Comparison of ENCODE assay signal across 8 cellular contexts in the genomic region with DNA sequence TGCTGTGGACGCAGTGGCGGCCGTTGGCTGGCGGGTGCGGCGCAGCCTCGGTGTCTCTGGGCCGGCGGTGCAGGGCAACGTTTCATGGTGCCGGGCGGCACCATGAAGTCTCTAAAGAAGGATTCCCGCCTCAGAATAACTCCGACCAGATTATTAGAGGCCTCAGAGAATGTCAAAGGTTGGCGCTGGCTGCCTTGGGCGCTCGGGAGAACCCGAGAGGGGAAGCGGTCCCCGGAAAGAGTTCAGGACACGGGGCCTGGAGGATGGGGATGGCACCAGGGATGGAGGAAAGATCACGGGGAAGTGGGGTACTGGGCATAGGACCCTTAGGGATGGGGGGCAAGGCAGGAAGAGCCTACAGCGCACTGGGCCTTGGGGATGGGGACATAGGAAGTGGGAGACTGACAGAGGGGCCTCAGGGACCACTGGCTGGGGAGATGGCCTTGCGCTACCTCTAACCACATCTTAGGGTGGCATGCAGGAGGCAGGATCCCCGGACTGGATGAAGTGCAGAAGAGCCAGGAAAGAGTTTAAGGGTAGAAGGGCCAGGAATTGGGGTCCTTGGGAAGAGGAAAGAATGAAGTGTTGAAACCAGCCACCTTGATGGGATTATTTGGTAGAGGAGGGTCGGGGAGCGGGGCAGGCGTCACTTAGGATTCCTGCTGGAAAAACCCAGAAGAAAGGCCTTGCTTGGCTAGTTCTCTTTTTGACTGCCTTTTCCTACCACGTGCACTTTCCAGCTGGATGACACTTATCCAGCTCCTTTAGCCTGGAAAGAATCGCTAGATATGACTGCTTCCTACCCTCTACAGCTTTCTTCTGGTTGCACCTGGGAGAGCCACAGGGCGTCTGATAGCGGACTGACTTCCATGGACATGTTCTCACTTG. TPM values are rescaled to one million over a fixed set of nuclear protein-coding genes. Genes with fewer than 3 reads are reported as not detected.
DNase-seq lines count a peak whose midpoint lies in the region; ATAC-seq, FAIRE-seq and TF ChIP-seq lines count a peak whose summit lies in the region.

No MANE protein-coding gene starts in this region.

- H3K36me3 Mint-ChIP-seq in T-cell, result no peaks in the 10 kb centered on the region

- H3K4me3 ChIP-seq in GM06990 (replicated peaks; ENCODE audit: low read depth, low read length), result peak overlapping the region; percentile 77

- H3K27me3 ChIP-seq in GM06990 (replicated peaks; ENCODE audit: control insufficient read depth, insufficient read depth, low read length), result no peaks in the 10 kb centered on the region
- H3K27me3 ChIP-seq in foreskin keratinocyte, result no peaks in the 10 kb centered on the region

- no peak overlapping the region for H3K27ac ChIP-seq in foreskin keratinocyte

- peak in 1 of 4 experiments; percentile 4 for ATAC-seq in T-cell (replicated peaks in 1 of 4)
- peak; percentile 26 for ATAC-seq in foreskin keratinocyte

- no peaks in the 10 kb centered on the region for H3K27me3 Mint-ChIP-seq in T-cell

- CTCF ChIA-PET in T-cell (lab: Charles Lee), result no interaction called here

- DNase-seq in GM06990 (ENCODE audit: extremely low read depth, insufficient read length), result no peak
- no peak for DNase-seq in T-cell
- no peak for DNase-seq in foreskin keratinocyte
- DNase-seq in retina, result peak; percentile 87
- no peak for DNase-seq in MV-4-11 (lab: John Stamatoyannopoulos, UW)
- DNase-seq in NCI-H82 treated with DMSO at 0.1 percent for 48 hours (lab: John Stamatoyannopoulos, UW; ENCODE audit: unreplicated experiment), result no peak
- DNase-seq in AG08395 (ENCODE audit: low spot score), result no peak
- no peak for DNase-seq in GM12891 (ENCODE audit: insufficient read length, low spot score)

- peak overlapping the region in 1 of 2 donors; percentile 88 for H3K27ac Mint-ChIP-seq in T-cell

- TF ChIP-seq CTCF in GM06990 (IDR thresholded peaks at IDR 0.05; ENCODE audit: insufficient read depth, low read length, poor library complexity, severe bottlenecking), result no peak
- TF ChIP-seq CTCF in foreskin keratinocyte (conservative IDR thresholded peaks at IDR 0.05), result no peak

- no peak for TF ChIP-seq POLR2A in GM12891 (IDR thresholded peaks at IDR 0.05; ENCODE audit: low read depth, low read length)

- POLR2A ChIA-PET in T-cell (lab: Charles Lee), result interaction anchor here in 1 of 2 donors (0.6 kb wide), 1 partner anchor 187 kb away, joined by 5 read pairs; no protein-coding TSS in a partner anchor

- H3K4me1 ChIP-seq in foreskin keratinocyte, result peaks cover 27% of the 10 kb centered on the region

- H3K4me1 Mint-ChIP-seq in T-cell, result peaks cover 24 to 49% (median 25%) of the 10 kb centered on the region in 3 donors

- H3K36me3 ChIP-seq in GM06990 (ENCODE audit: control insufficient read depth, insufficient read depth, low read length), result no peaks in the 10 kb centered on the region

- no peaks in the 10 kb centered on the region for H3K9me3 Mint-ChIP-seq in T-cell

- peak overlapping the region; percentile 74 to 93 (median 89) for H3K4me3 Mint-ChIP-seq in T-cell

- no peak for FAIRE-seq in GM12891 (lab: Jason Lieb, UNC)

TF ChIP-seq in GM12891, 5 proteins besides CTCF, POLR2A, EP300 and RAD21:
- TF ChIP-seq SPI1 (IDR thresholded peaks at IDR 0.05; ENCODE audit: low read depth, low read length) (no peak), TAF1 (IDR thresholded peaks at IDR 0.05; ENCODE audit: low read depth, low read length) (no peak), PAX5 (IDR thresholded peaks at IDR 0.05; ENCODE audit: insufficient read depth, low read length, severe bottlenecking) (no peak), POU2F2 (IDR thresholded peaks at IDR 0.05; ENCODE audit: low read depth, low read length) (no peak), POLR2AphosphoS5 (IDR thresholded peaks at IDR 0.05; ENCODE audit: low read depth, low read length) (no peak)

RNA-seq across cellular contexts. Expression of gene MYCBPAP, which starts 0.6 kb away (rescaled TPM):
- total RNA-seq in T-cell (1 to 10 TPM in 4 of 5 donors, under 1 TPM in 1; 0.92 to 6.9 (median 4.7) TPM), foreskin keratinocyte (7.8 and 13.7 TPM in 2 replicates)
- polyA plus RNA-seq in foreskin keratinocyte, result 5.3 and 10.1 TPM in 2 replicates
- 2.4 TPM for polyA plus RNA-seq in GM12891 (2012; ENCODE audit: low read depth, missing spikeins)

RNA-seq across cellular contexts. Expression of gene EPN3, which starts 23.7 kb away (rescaled TPM):
- total RNA-seq in T-cell (under 1 TPM in 2 of 5 donors, not detected in 3; 0.08 to 0.44 TPM), foreskin keratinocyte (124 and 225 TPM in 2 replicates)
- 127 and 203 TPM in 2 replicates for polyA plus RNA-seq in foreskin keratinocyte
- not detected for polyA plus RNA-seq in GM12891 (2012; ENCODE audit: low read depth, missing spikeins)

RNA-seq across cellular contexts. Expression of gene RSAD1, which starts 30.2 kb away (rescaled TPM):
- 10 to 100 TPM; 61.2 to 80.9 (median 73.2) TPM for total RNA-seq in T-cell
- 37.3 and 41.0 TPM in 2 replicates for total RNA-seq in foreskin keratinocyte
- polyA plus RNA-seq in foreskin keratinocyte, result 31.2 and 33.2 TPM in 2 replicates
- 7.8 TPM for polyA plus RNA-seq in GM12891 (2012; ENCODE audit: low read depth, missing spikeins)

RNA-seq across cellular contexts. Expression of gene SPATA20, which starts 38.2 kb away (rescaled TPM):
- total RNA-seq in T-cell, result 10 to 100 TPM in 4 of 5 donors, 1 to 10 TPM in 1; 8.9 to 25.7 (median 20.3) TPM
- 33.8 and 53.6 TPM in 2 replicates for total RNA-seq in foreskin keratinocyte
- 25.1 and 46.4 TPM in 2 replicates for polyA plus RNA-seq in foreskin keratinocyte
- polyA plus RNA-seq in GM12891 (2012; ENCODE audit: low read depth, missing spikeins), result 26.5 TPM

RNA-seq across cellular contexts. Expression of gene CHAD, which starts 40.1 kb away (rescaled TPM):
- total RNA-seq in T-cell, result not detected
- not detected in 2 replicates for total RNA-seq in foreskin keratinocyte
- polyA plus RNA-seq in foreskin keratinocyte, result not detected in 2 replicates
- not detected for polyA plus RNA-seq in GM12891 (2012; ENCODE audit: low read depth, missing spikeins)

Comparison
In these comparisons a context has a peak if more than half of its experiments do, and no peak if none do; other contexts are left out.
1. RNA of gene EPN3, which starts 23.7 kb away (total RNA-seq): 124 to 225 TPM in foreskin keratinocyte; 0.08 to 0.44 TPM in T-cell; every median in the first group is over 10 times any median in the second.